Comparison of ENCODE assay signal across 9 cellular contexts in genomic region chr19:7596191-7596937, GRCh38. TPM values are rescaled to one million over a fixed set of nuclear protein-coding genes. Genes with fewer than 3 reads are reported as not detected.
A peak's percentile ranks its signal among the peaks of the same experiment; 100 is the strongest.
DNase-seq lines count a peak whose midpoint lies in the region; ATAC-seq, FAIRE-seq and TF ChIP-seq lines count a peak whose summit lies in the region.
"Had no signal": no experiment of that assay in that cellular context is flagged by ENCODE, and none has a peak within 500 bp of the region (broad histone marks: within the 10 kb centered on the region; RNA-seq: fewer than 3 reads in every experiment).

No MANE protein-coding gene starts in this region.

- dilution Hi-C loops in endothelial cell of umbilical vein (cut with MboI; ENCODE audit: extremely low pct_ligation_motif_present, low sequenced_read_pairs) = no loop called here

- TF ChIP-seq CTCF in GM12864 (IDR thresholded peaks at IDR 0.05; ENCODE audit: low read depth, low read length, missing control alignments) (no peak), KMS-11 (conservative IDR thresholded peaks at IDR 0.05; ENCODE audit: low read depth, low read length) (no peak), endothelial cell of umbilical vein (IDR thresholded peaks at IDR 0.05; ENCODE audit: extremely low read depth in 1 of 2, insufficient read depth in 1 of 2, low read depth in 1 of 2, low read length in 2 of 2) (no peak), parathyroid adenoma (IDR thresholded peaks at IDR 0.05) (no peak)

- no peak for DNase-seq in GM12864 (ENCODE audit: low read depth)
- no peak for DNase-seq in endothelial cell of umbilical vein (ENCODE audit: low read depth, low spot score)
- no peak for DNase-seq in NCI-H82 treated with DMSO at 0.1 percent for 48 hours (lab: John Stamatoyannopoulos, UW; ENCODE audit: unreplicated experiment)
- DNase-seq in NCI-H128 (lab: John Stamatoyannopoulos, UW; ENCODE audit: unreplicated experiment) = no peak
- no peak for DNase-seq in OCI-M2 (lab: John Stamatoyannopoulos, UW; ENCODE audit: unreplicated experiment)

- H3K4me1 ChIP-seq in KMS-11 (ENCODE audit: low read depth, poor library complexity, severe bottlenecking) (no peaks in the 10 kb centered on the region), endothelial cell of umbilical vein (ENCODE audit: control insufficient read depth, extremely low read depth, insufficient read depth, low read length) (no peaks in the 10 kb centered on the region), parathyroid adenoma (peaks cover 2% of the 10 kb centered on the region)

- no peak for FAIRE-seq in endothelial cell of umbilical vein (lab: Jason Lieb, UNC)

- H3K9ac ChIP-seq in KMS-11 = no peak overlapping the region
- H3K9ac ChIP-seq in endothelial cell of umbilical vein (replicated peaks; ENCODE audit: extremely low read depth, insufficient read depth, low read length) = no peak overlapping the region
- H3K9ac ChIP-seq in parathyroid adenoma = peak overlapping the region; percentile 76

- CTCF ChIA-PET in endothelial cell of umbilical vein (lab: Charles Lee) = interaction anchor here (1.3 to 1.9 kb wide), 4 partner anchors 13 to 241 kb away, joined by 5 to 8 read pairs (median 6); partner anchors contain the start of gene TRAPPC5

- H3K36me3 ChIP-seq in KMS-11 (ENCODE audit: insufficient read depth) = no peaks in the 10 kb centered on the region
- no peaks in the 10 kb centered on the region for H3K36me3 ChIP-seq in endothelial cell of umbilical vein (ENCODE audit: control insufficient read depth in 2 of 2, extremely low read depth in 1 of 2, insufficient read depth in 2 of 2, low read length in 2 of 2)
- no peaks in the 10 kb centered on the region for H3K36me3 ChIP-seq in parathyroid adenoma (ENCODE audit: control insufficient read depth, insufficient read depth, low read length)

- no peak overlapping the region for H2AFZ ChIP-seq in KMS-11 (ENCODE audit: low read depth)
- H2AFZ ChIP-seq in endothelial cell of umbilical vein (ENCODE audit: low read depth, low read length) = no peak overlapping the region
- peak overlapping the region; percentile 58 for H2AFZ ChIP-seq in parathyroid adenoma

- TF ChIP-seq POLR2A in endothelial cell of umbilical vein (IDR thresholded peaks at IDR 0.05; ENCODE audit: low read depth, low read length) = no peak

- H3K79me2 ChIP-seq in KMS-11 (ENCODE audit: insufficient read depth, low read depth) = no peaks in the 10 kb centered on the region
- H3K79me2 ChIP-seq in endothelial cell of umbilical vein (ENCODE audit: control insufficient read depth, insufficient read depth, low read length) = no peaks in the 10 kb centered on the region
- H3K79me2 ChIP-seq in parathyroid adenoma = no peaks in the 10 kb centered on the region

- H3K9me1 ChIP-seq in endothelial cell of umbilical vein (replicated peaks; ENCODE audit: control insufficient read depth, extremely low read depth, insufficient read depth, low read length) = no peaks in the 10 kb centered on the region

- H3K27ac ChIP-seq in KMS-11 (no peak overlapping the region), endothelial cell of umbilical vein (ENCODE audit: insufficient read depth, low read depth, low read length) (no peak overlapping the region), parathyroid adenoma (no peak overlapping the region)

- H3K27me3 ChIP-seq in KMS-11 (ENCODE audit: insufficient read depth, low read depth) (peaks cover 18% of the 10 kb centered on the region; the same call in 1 of the 2 replicates), endothelial cell of umbilical vein (ENCODE audit: control insufficient read depth in 2 of 2, insufficient read depth in 2 of 2, low read length in 2 of 2) (peaks cover 25% of the 10 kb centered on the region in 2 experiments), parathyroid adenoma (ENCODE audit: control insufficient read depth, insufficient read depth, low read length) (no peaks in the 10 kb centered on the region)

- H4K20me1 ChIP-seq in KMS-11 (ENCODE audit: insufficient read depth) (no peaks in the 10 kb centered on the region), endothelial cell of umbilical vein (replicated peaks; ENCODE audit: control insufficient read depth, extremely low read depth, insufficient read depth, low read length) (no peaks in the 10 kb centered on the region)

- H3K9me3 ChIP-seq in endothelial cell of umbilical vein (replicated peaks; ENCODE audit: control insufficient read depth, insufficient read depth, low read length) (no peaks in the 10 kb centered on the region), parathyroid adenoma (ENCODE audit: control insufficient read depth, low read length) (no peaks in the 10 kb centered on the region)

- ATAC-seq in GM21526 (IDR thresholded peaks at IDR 0.05; ENCODE audit: low FRiP score, unreplicated experiment) = no peak

- H3K4me2 ChIP-seq in KMS-11 (peak overlapping the region; percentile 25; the same call in 1 of the 2 replicates), endothelial cell of umbilical vein (ENCODE audit: insufficient read depth, low read length) (no peak overlapping the region), parathyroid adenoma (ENCODE audit: low read length) (peak overlapping the region; percentile 58)

- intact Hi-C loops in endothelial cell of umbilical vein (cut with micrococcal nuclease) = no loop called here

- BruUV-seq in endothelial cell of umbilical vein (replicated peaks; lab: Mats Ljungman, UMichigan) = no TSS peak

- H3K4me3 ChIP-seq in GM12864 (ENCODE audit: low read depth, low read length) = peak overlapping the region; percentile 46
- no peak overlapping the region for H3K4me3 ChIP-seq in KMS-11 (IDR thresholded peaks at IDR 0.05; ENCODE audit: insufficient read depth, low read depth, low read length)
- H3K4me3 ChIP-seq in endothelial cell of umbilical vein (replicated peaks in 1 of 3; ENCODE audit: insufficient read depth in 1 of 3, low read depth in 1 of 3, low read length in 3 of 3) = no peak overlapping the region
- H3K4me3 ChIP-seq in parathyroid adenoma (ENCODE audit: low read depth, low read length) = peak overlapping the region; percentile 43

- POLR2A ChIA-PET in endothelial cell of umbilical vein (lab: Charles Lee) = no interaction called here

TF ChIP-seq in endothelial cell of umbilical vein, 7 proteins besides CTCF, POLR2A, EP300 and RAD21:
- TF ChIP-seq EZH2 (IDR thresholded peaks at IDR 0.05; ENCODE audit: borderline replicate concordance, low read depth, low read length, severe bottlenecking) = peak; percentile 71
- no peak for TF ChIP-seq MAX (IDR thresholded peaks at IDR 0.05; ENCODE audit: insufficient read depth, insufficient read length)

RNA-seq across cellular contexts. Expression of gene CAMSAP3, which starts 0.7 kb away (rescaled TPM):
- total RNA-seq in endothelial cell of umbilical vein = 0.16 and 0.22 TPM in 2 replicates
- 0.11 TPM in 2 replicates for polyA plus RNA-seq in endothelial cell of umbilical vein
- polyA plus RNA-seq in endothelial cell of umbilical vein (2011; cell fraction: cytosol; rRNA removed) = 0.04 TPM in 2 replicates
- polyA plus RNA-seq in endothelial cell of umbilical vein (2011; cell fraction: nucleus; rRNA removed) = 0.07 and 0.18 TPM in 2 replicates
- polyA plus RNA-seq in endothelial cell of umbilical vein (2012) = 0.29 TPM in 1 of 2 replicates, not detected in the other
- polyA minus RNA-seq in endothelial cell of umbilical vein = not detected in 2 replicates
- 3.3 TPM for polyA minus RNA-seq in endothelial cell of umbilical vein (2011; cell fraction: cytosol; rRNA and poly(A)+ RNA removed)
- not detected in 2 replicates for polyA minus RNA-seq in endothelial cell of umbilical vein (2011; cell fraction: nucleus; rRNA and poly(A)+ RNA removed)

RNA-seq across cellular contexts. Expression of gene XAB2, which starts 33.0 kb away (rescaled TPM):
- total RNA-seq in endothelial cell of umbilical vein = 37.0 and 37.3 TPM in 2 replicates
- 47.6 and 51.6 TPM in 2 replicates for polyA plus RNA-seq in endothelial cell of umbilical vein
- 28.9 and 35.7 TPM in 2 replicates for polyA plus RNA-seq in endothelial cell of umbilical vein (2011; cell fraction: cytosol; rRNA removed)
- 82.1 and 87.5 TPM in 2 replicates for polyA plus RNA-seq in endothelial cell of umbilical vein (2011; cell fraction: nucleus; rRNA removed)
- 29.9 and 38.5 TPM in 2 replicates for polyA plus RNA-seq in endothelial cell of umbilical vein (2012)
- polyA minus RNA-seq in endothelial cell of umbilical vein = 38.4 and 53.6 TPM in 2 replicates
- polyA minus RNA-seq in endothelial cell of umbilical vein (2011; cell fraction: cytosol; rRNA and poly(A)+ RNA removed) = 53.2 TPM
- 22.1 and 36.1 TPM in 2 replicates for polyA minus RNA-seq in endothelial cell of umbilical vein (2011; cell fraction: nucleus; rRNA and poly(A)+ RNA removed)

RNA-seq across cellular contexts. Expression of gene PET100, which starts 33.2 kb away (rescaled TPM):
- total RNA-seq in endothelial cell of umbilical vein = 162 and 172 TPM in 2 replicates
- 55.0 and 59.0 TPM in 2 replicates for polyA plus RNA-seq in endothelial cell of umbilical vein
- 48.7 and 75.3 TPM in 2 replicates for polyA plus RNA-seq in endothelial cell of umbilical vein (2011; cell fraction: cytosol; rRNA removed)
- polyA plus RNA-seq in endothelial cell of umbilical vein (2011; cell fraction: nucleus; rRNA removed) = 28.1 and 30.8 TPM in 2 replicates
- 95.4 and 103 TPM in 2 replicates for polyA plus RNA-seq in endothelial cell of umbilical vein (2012)
- 9.3 and 11.5 TPM in 2 replicates for polyA minus RNA-seq in endothelial cell of umbilical vein
- 10.5 TPM for polyA minus RNA-seq in endothelial cell of umbilical vein (2011; cell fraction: cytosol; rRNA and poly(A)+ RNA removed)
- 13.5 and 16.2 TPM in 2 replicates for polyA minus RNA-seq in endothelial cell of umbilical vein (2011; cell fraction: nucleus; rRNA and poly(A)+ RNA removed)

RNA-seq across cellular contexts. Expression of gene PCP2, which starts 37.2 kb away (rescaled TPM):
- total RNA-seq in endothelial cell of umbilical vein = not detected in 2 replicates
- polyA plus RNA-seq in endothelial cell of umbilical vein = not detected in 2 replicates
- polyA plus RNA-seq in endothelial cell of umbilical vein (2011; cell fraction: cytosol; rRNA removed) = not detected in 2 replicates
- 0.24 and 0.56 TPM in 2 replicates for polyA plus RNA-seq in endothelial cell of umbilical vein (2011; cell fraction: nucleus; rRNA removed)
- not detected in 2 replicates for polyA plus RNA-seq in endothelial cell of umbilical vein (2012)
- not detected in 2 replicates for polyA minus RNA-seq in endothelial cell of umbilical vein
- not detected for polyA minus RNA-seq in endothelial cell of umbilical vein (2011; cell fraction: cytosol; rRNA and poly(A)+ RNA removed)
- not detected in 2 replicates for polyA minus RNA-seq in endothelial cell of umbilical vein (2011; cell fraction: nucleus; rRNA and poly(A)+ RNA removed)
- total RNA-seq: pulmonary artery endothelial cell had no signal

RNA-seq across cellular contexts. Expression of gene STXBP2, which starts 40.5 kb away (rescaled TPM):
- 70.0 and 87.6 TPM in 2 replicates for total RNA-seq in endothelial cell of umbilical vein
- 104 and 105 TPM in 2 replicates for polyA plus RNA-seq in endothelial cell of umbilical vein
- 56.8 and 60.2 TPM in 2 replicates for polyA plus RNA-seq in endothelial cell of umbilical vein (2011; cell fraction: cytosol; rRNA removed)
- polyA plus RNA-seq in endothelial cell of umbilical vein (2011; cell fraction: nucleus; rRNA removed) = 331 and 336 TPM in 2 replicates
- 43.6 and 44.8 TPM in 2 replicates for polyA plus RNA-seq in endothelial cell of umbilical vein (2012)
- 229 and 460 TPM in 2 replicates for polyA minus RNA-seq in endothelial cell of umbilical vein
- polyA minus RNA-seq in endothelial cell of umbilical vein (2011; cell fraction: cytosol; rRNA and poly(A)+ RNA removed) = 51.1 TPM
- 126 and 138 TPM in 2 replicates for polyA minus RNA-seq in endothelial cell of umbilical vein (2011; cell fraction: nucleus; rRNA and poly(A)+ RNA removed)

Comparison
In these comparisons a context has a peak if more than half of its experiments do, and no peak if none do; other contexts are left out.
1. H3K4me3 ChIP-seq: peak in GM12864 (single experiment) and parathyroid adenoma (single experiment); none in KMS-11 (single experiment) and endothelial cell of umbilical vein (0 of 3).